ENCODE assay signal across 30 cellular contexts in genomic region chr6:151869345-151869744, GRCh38.
DNase-seq lines count a peak whose midpoint lies in the region; TF ChIP-seq lines count a peak whose summit lies in the region.
"Had no signal": no experiment of that assay in that cellular context is flagged by ENCODE, and none has a peak within 500 bp of the region (broad histone marks: within the 10 kb centered on the region; RNA-seq: fewer than 3 reads in every experiment).

No MANE protein-coding gene starts in this region.

- H3K4me3 ChIP-seq in AG10803 (ENCODE audit: low read length) (no peak overlapping the region), GM23248 (no peak overlapping the region), cardiac fibroblast (replicated peaks in 1 of 2; ENCODE audit: low read depth in 2 of 2, low read length in 2 of 2) (no peak overlapping the region), osteoblast (ENCODE audit: insufficient read depth, low read length) (no peak overlapping the region)
- H3K4me3 ChIP-seq: cardiac muscle cell, esophagus squamous epithelium, SK-N-MC, testis, vagina had no signal

- intact Hi-C loops in activated CD4-positive, alpha-beta memory T cell treated with anti-CD3 and anti-CD28 coated beads for 36 hours (cut with micrococcal nuclease), result no loop called here

- H3K9me2 ChIP-seq in GM23248 (ENCODE audit: insufficient read depth), result no peaks in the 10 kb centered on the region

- H3K9ac ChIP-seq in GM23248, result no peak overlapping the region

- H3K4me1 Mint-ChIP-seq in activated CD4-positive, alpha-beta memory T cell treated with anti-CD3 and anti-CD28 coated beads for 36 hours (ENCODE audit: low read depth), result no peaks in the 10 kb centered on the region
- H3K4me1 Mint-ChIP-seq: activated naive CD4-positive, alpha-beta T cell treated with anti-CD3 and anti-CD28 coated beads, Interleukin-2, amount 10 ng/mL, durations not matched to agents 7 days and 5 days; naive thymus-derived CD8-positive, alpha-beta T cell had no signal

- no peaks in the 10 kb centered on the region for H3K36me3 ChIP-seq in GM23248 (ENCODE audit: low read depth)
- H3K36me3 ChIP-seq in osteoblast (ENCODE audit: insufficient read depth, low read length), result no peaks in the 10 kb centered on the region
- H3K36me3 ChIP-seq: cardiac muscle cell, esophagus squamous epithelium had no signal

- DNase-seq in AG10803 (ENCODE audit: low read depth) (peak; percentile 74), GM23248 (peak; percentile 38), cardiac fibroblast (ENCODE audit: low read depth in 2 of 2) (peak; percentile 8 to 79), osteoblast (ENCODE audit: insufficient read length, low spot score, missing footprints) (no peak), NCI-H748 (lab: John Stamatoyannopoulos, UW; ENCODE audit: unreplicated experiment) (no peak), glomerular visceral epithelial cell (ENCODE audit: extremely low spot score) (no peak), NOMO-1 treated with dmso at 0.1 percent for 144 hours (lab: John Stamatoyannopoulos, UW; ENCODE audit: unreplicated experiment) (no peak)
- no peak for DNase-seq in activated CD4-positive, alpha-beta memory T cell treated with anti-CD3 and anti-CD28 coated beads for 36 hours
- DNase-seq: ACHN; activated CD4-positive, alpha-beta T cell treated with anti-CD3 and anti-CD28 coated beads for 4 hours; activated naive CD4-positive, alpha-beta T cell treated with anti-CD3 and anti-CD28 coated beads, Interleukin-2, amount 10 ng/mL, durations not matched to agents 7 days and 5 days; amygdala; Calu3; cortex of kidney; DND-41; esophagus squamous epithelium; naive thymus-derived CD8-positive, alpha-beta T cell; NCI-H1417; NCI-H2107; NCI-H510A treated with DMSO at 0.1 percent for 48 hours; occipital lobe; stimulated activated CD4-positive, alpha-beta T cell treated with anti-CD3 and anti-CD28 coated beads, Interleukin-12 subunit alpha, Interleukin-12 subunit beta, amount 100 ng/mL, for 4 hours; stimulated activated CD4-positive, alpha-beta T cell treated with anti-CD3 and anti-CD28 coated beads, Interleukin-4, amount 100 ng/mL, for 24 hours; stimulated activated naive B cell treated with anti-CD40 and anti-IgM and Interleukin-4, amounts not matched to agents 10 μg/mL and 1 μg/mL and 100 μg/mL, for 72 hours; T-helper 2 cell; testis had no signal

- H3F3A ChIP-seq in GM23248 (ENCODE audit: insufficient read depth), result no peaks in the 10 kb centered on the region; the same call in 1 of the 2 replicates

- H3K9me3 Mint-ChIP-seq in activated CD4-positive, alpha-beta memory T cell treated with anti-CD3 and anti-CD28 coated beads for 36 hours, result peaks cover 14% of the 10 kb centered on the region
- H3K9me3 Mint-ChIP-seq: activated naive CD4-positive, alpha-beta T cell treated with anti-CD3 and anti-CD28 coated beads, Interleukin-2, amount 10 ng/mL, durations not matched to agents 7 days and 5 days had no signal

- no peaks in the 10 kb centered on the region for H3K79me2 ChIP-seq in GM23248 (ENCODE audit: insufficient read depth)
- no peaks in the 10 kb centered on the region for H3K79me2 ChIP-seq in osteoblast (ENCODE audit: insufficient read depth, low read length)

- no peak overlapping the region for H3K27ac Mint-ChIP-seq in activated CD4-positive, alpha-beta memory T cell treated with anti-CD3 and anti-CD28 coated beads for 36 hours
- H3K27ac Mint-ChIP-seq: activated naive CD4-positive, alpha-beta T cell treated with anti-CD3 and anti-CD28 coated beads, Interleukin-2, amount 10 ng/mL, durations not matched to agents 7 days and 5 days; CD14-positive monocyte; naive thymus-derived CD8-positive, alpha-beta T cell; stimulated activated naive B cell treated with anti-CD40 and anti-IgM and Interleukin-4, amounts not matched to agents 10 μg/mL and 1 μg/mL and 100 μg/mL, for 72 hours had no signal

- in situ Hi-C loops in GM23248 (cut with MboI), result no loop called here

- CTCF ChIA-PET in activated CD4-positive, alpha-beta memory T cell treated with anti-CD3 and anti-CD28 coated beads for 36 hours (lab: Charles Lee), result no interaction called here

- 0 to 3% methylated on average over 1 of the region's 1 CpG for WGBS in GM23248 (ENCODE audit: low coverage in 1 of 2, low lambda C conversion rate in 2 of 2, missing lambda C conversion rate in 2 of 2), 2 experiments

- peaks cover 6% of the 10 kb centered on the region for H3K36me3 Mint-ChIP-seq in activated CD4-positive, alpha-beta memory T cell treated with anti-CD3 and anti-CD28 coated beads for 36 hours
- H3K36me3 Mint-ChIP-seq: activated naive CD4-positive, alpha-beta T cell treated with anti-CD3 and anti-CD28 coated beads, Interleukin-2, amount 10 ng/mL, durations not matched to agents 7 days and 5 days; CD14-positive monocyte had no signal

- POLR2A ChIA-PET in activated CD4-positive, alpha-beta memory T cell treated with anti-CD3 and anti-CD28 coated beads for 36 hours (lab: Charles Lee), result no interaction called here

- H3K4me2 ChIP-seq in GM23248 (ENCODE audit: unreplicated experiment) (peak overlapping the region; percentile 28), osteoblast (ENCODE audit: insufficient read depth, low read length) (peak overlapping the region; percentile 44)

- H3K4me1 ChIP-seq in GM23248 (ENCODE audit: insufficient read depth) (peaks cover 13% of the 10 kb centered on the region; the same call in 1 of the 2 replicates), osteoblast (ENCODE audit: insufficient read depth, low read length) (peaks cover 7% of the 10 kb centered on the region)
- H3K4me1 ChIP-seq: esophagus squamous epithelium, testis had no signal

- H3K9me3 ChIP-seq in GM23248 (ENCODE audit: low read depth), result no peaks in the 10 kb centered on the region
- no peaks in the 10 kb centered on the region for H3K9me3 ChIP-seq in osteoblast (ENCODE audit: low read depth, low read length)
- H3K9me3 ChIP-seq: esophagus squamous epithelium, testis, vagina had no signal

- no peak overlapping the region for H2AFZ ChIP-seq in GM23248
- no peak overlapping the region for H2AFZ ChIP-seq in osteoblast (ENCODE audit: low read length)

- no peaks in the 10 kb centered on the region for H3K27me3 Mint-ChIP-seq in activated CD4-positive, alpha-beta memory T cell treated with anti-CD3 and anti-CD28 coated beads for 36 hours
- H3K27me3 Mint-ChIP-seq: activated naive CD4-positive, alpha-beta T cell treated with anti-CD3 and anti-CD28 coated beads, Interleukin-2, amount 10 ng/mL, durations not matched to agents 7 days and 5 days; stimulated activated naive B cell treated with anti-CD40 and anti-IgM and Interleukin-4, amounts not matched to agents 10 μg/mL and 1 μg/mL and 100 μg/mL, for 72 hours had no signal

- TF ChIP-seq CTCF in AG10803 (conservative IDR thresholded peaks at IDR 0.05; ENCODE audit: low read length), result no peak
- no peak for TF ChIP-seq CTCF in cardiac fibroblast (IDR thresholded peaks at IDR 0.05; ENCODE audit: low read depth, low read length)
- no peak for TF ChIP-seq CTCF in osteoblast (IDR thresholded peaks at IDR 0.05; ENCODE audit: extremely low read depth, low read depth, low read length)

- H3K4me3 Mint-ChIP-seq in activated CD4-positive, alpha-beta memory T cell treated with anti-CD3 and anti-CD28 coated beads for 36 hours, result no peak overlapping the region
- H3K4me3 Mint-ChIP-seq: activated naive CD4-positive, alpha-beta T cell treated with anti-CD3 and anti-CD28 coated beads, Interleukin-2, amount 10 ng/mL, durations not matched to agents 7 days and 5 days; CD14-positive monocyte; naive thymus-derived CD8-positive, alpha-beta T cell; stimulated activated naive B cell treated with anti-CD40 and anti-IgM and Interleukin-4, amounts not matched to agents 10 μg/mL and 1 μg/mL and 100 μg/mL, for 72 hours had no signal

- H3K27me3 ChIP-seq in GM23248 (replicated peaks; ENCODE audit: insufficient read depth) (no peaks in the 10 kb centered on the region), osteoblast (ENCODE audit: insufficient read depth, low read length) (no peaks in the 10 kb centered on the region)
- H3K27me3 ChIP-seq: cardiac muscle cell, esophagus squamous epithelium, testis, vagina had no signal

- no peak overlapping the region for H3K27ac ChIP-seq in GM23248
- H3K27ac ChIP-seq in osteoblast (ENCODE audit: low read depth, low read length), result no peak overlapping the region
- H3K27ac ChIP-seq: cardiac muscle cell, esophagus squamous epithelium, SK-N-MC, testis, vagina had no signal

- no peaks in the 10 kb centered on the region for H4K20me1 ChIP-seq in GM23248 (ENCODE audit: insufficient read depth)
- no peaks in the 10 kb centered on the region for H4K20me1 ChIP-seq in osteoblast (ENCODE audit: insufficient read depth, low read length)

Comparison
In these comparisons a context has a peak if more than half of its experiments do, and no peak if none do; other contexts are left out.
1. DNase-seq: peak in AG10803 (single experiment), GM23248 (single experiment) and cardiac fibroblast (2 of 2); none in osteoblast (single experiment), NCI-H748 (single experiment), activated CD4-positive, alpha-beta memory T cell treated with anti-CD3 and anti-CD28 coated beads for 36 hours (single experiment), glomerular visceral epithelial cell (single experiment) and NOMO-1 treated with dmso at 0.1 percent for 144 hours (single experiment).